Comparison of ENCODE assay signal across 23 cellular contexts in the genomic region with DNA sequence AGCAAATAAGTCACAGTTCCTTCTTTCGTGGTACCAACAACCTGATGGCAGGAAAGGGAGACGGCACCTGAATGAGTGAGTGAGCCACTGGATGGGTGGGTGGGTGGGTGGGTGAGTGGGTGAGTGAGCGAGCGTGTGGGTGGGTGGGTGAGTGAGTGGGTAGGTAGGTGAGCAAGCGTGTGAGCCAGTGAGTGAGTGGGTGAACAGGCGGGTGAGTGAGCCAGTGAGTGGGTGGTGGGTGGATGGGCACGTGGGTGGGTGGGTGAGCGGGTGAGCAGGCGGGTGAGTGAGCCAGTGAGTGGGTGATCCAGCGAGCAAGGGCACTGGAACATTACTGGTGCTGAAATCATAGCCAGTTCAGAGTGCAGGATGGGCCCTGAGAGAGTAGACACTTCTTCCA.
A peak's percentile ranks its signal among the peaks of the same experiment; 100 is the strongest.
DNase-seq lines count a peak whose midpoint lies in the region; ATAC-seq and TF ChIP-seq lines count a peak whose summit lies in the region.
"Had no signal": no experiment of that assay in that cellular context is flagged by ENCODE, and none has a peak within 500 bp of the region (broad histone marks: within the 10 kb centered on the region; RNA-seq: fewer than 3 reads in every experiment).

No MANE protein-coding gene starts in this region.

- H3K27me3 Mint-ChIP-seq in neural crest cell (ENCODE audit: low read depth) = peaks cover 11% of the 10 kb centered on the region
- H3K27me3 Mint-ChIP-seq in CD4-positive, alpha-beta memory T cell = peaks cover 2 to 8% of the 10 kb centered on the region in 2 donors

- TF ChIP-seq CTCF in neural crest cell (conservative IDR thresholded peaks at IDR 0.05) = no peak

- H3K9me3 Mint-ChIP-seq in neural crest cell = no peaks in the 10 kb centered on the region
- H3K9me3 Mint-ChIP-seq in CD4-positive, alpha-beta memory T cell = no peaks in the 10 kb centered on the region
- H3K9me3 Mint-ChIP-seq: CD8-positive, alpha-beta memory T cell had no signal

- H3K4me3 Mint-ChIP-seq in neural crest cell = no peak overlapping the region
- no peak overlapping the region for H3K4me3 Mint-ChIP-seq in CD4-positive, alpha-beta memory T cell
- H3K4me3 Mint-ChIP-seq: B cell; CD8-positive, alpha-beta memory T cell had no signal

- peak; percentile 4 to 51 for DNase-seq in activated CD4-positive, alpha-beta T cell treated with anti-CD3 and anti-CD28 coated beads for 4 hours
- no peak for DNase-seq in activated CD4-positive, alpha-beta T cell treated with anti-CD3 and anti-CD28 coated beads for 48 hours
- DNase-seq in stimulated activated CD8-positive, alpha-beta memory T cell treated with anti-CD3 and anti-CD28 coated beads, Interleukin-7, amount 100 ng/mL, for 4 hours (ENCODE audit: low read depth in 2 of 2) = peak; percentile 7 to 15
- no peak for DNase-seq in stimulated activated CD8-positive, alpha-beta memory T cell treated with anti-CD3 and anti-CD28 coated beads, Interleukin-4, amount 100 ng/mL, for 48 hours
- no peak for DNase-seq in neural crest cell (ENCODE audit: low read depth, low spot score)
- no peak for DNase-seq in CD4-positive, alpha-beta memory T cell
- no peak for DNase-seq in glomerular visceral epithelial cell (ENCODE audit: extremely low spot score)
- DNase-seq: Calu3; CD8-positive, alpha-beta memory T cell; Karpas-422; NCI-H1092; NCI-H1417 treated with DMSO at 0.1 percent for 48 hours; NCI-H2081; NCI-H2171; NCI-H226; NCI-H510A; NCI-H69 had no signal

- no peak overlapping the region for H3K27ac ChIP-seq in CD4-positive, alpha-beta memory T cell (ENCODE audit: low read depth, low read length)
- H3K27ac ChIP-seq: 22Rv1, C4-2B, RWPE1 had no signal

- no peaks in the 10 kb centered on the region for H3K36me3 ChIP-seq in CD4-positive, alpha-beta memory T cell (ENCODE audit: insufficient read depth, low read length)

- no peaks in the 10 kb centered on the region for H3K4me1 ChIP-seq in CD4-positive, alpha-beta memory T cell (ENCODE audit: insufficient read depth, low read length)

- H3K27me3 ChIP-seq in CD4-positive, alpha-beta memory T cell (ENCODE audit: insufficient read depth, low read length) = no peaks in the 10 kb centered on the region

- CTCF ChIA-PET in CD4-positive, alpha-beta memory T cell (lab: Charles Lee; ENCODE audit: partially characterized antibody) = no interaction called here

- peak overlapping the region; percentile 84 for H3K27ac Mint-ChIP-seq in neural crest cell (ENCODE audit: unreplicated experiment)
- no peak overlapping the region for H3K27ac Mint-ChIP-seq in CD4-positive, alpha-beta memory T cell
- H3K27ac Mint-ChIP-seq: B cell; CD8-positive, alpha-beta memory T cell had no signal

- intact Hi-C loops in CD4-positive, alpha-beta memory T cell (cut with micrococcal nuclease) = no loop called here

- no peaks in the 10 kb centered on the region for H3K36me3 Mint-ChIP-seq in neural crest cell (ENCODE audit: low read depth)
- no peaks in the 10 kb centered on the region for H3K36me3 Mint-ChIP-seq in CD4-positive, alpha-beta memory T cell
- H3K36me3 Mint-ChIP-seq: CD8-positive, alpha-beta memory T cell had no signal

- no peak for ATAC-seq in GM19455 (IDR thresholded peaks at IDR 0.05; ENCODE audit: unreplicated experiment)
- ATAC-seq: HepG2 had no signal

- H3K9me3 ChIP-seq in CD4-positive, alpha-beta memory T cell (ENCODE audit: control insufficient read depth in 1 of 2, low read length in 2 of 2) = no peaks in the 10 kb centered on the region

- peaks cover 22% of the 10 kb centered on the region for H3K4me1 Mint-ChIP-seq in neural crest cell
- H3K4me1 Mint-ChIP-seq in CD4-positive, alpha-beta memory T cell = peaks cover 0 to 6% (median 0%) of the 10 kb centered on the region in 4 donors
- H3K4me1 Mint-ChIP-seq: B cell; CD8-positive, alpha-beta memory T cell had no signal

- no peak overlapping the region for H3K4me3 ChIP-seq in CD4-positive, alpha-beta memory T cell (ENCODE audit: low read length in 2 of 2)

- POLR2A ChIA-PET in CD4-positive, alpha-beta memory T cell (lab: Charles Lee; ENCODE audit: partially characterized antibody) = no interaction called here

Comparison
In these comparisons a context has a peak if more than half of its experiments do, and no peak if none do; other contexts are left out.
1. DNase-seq: peak in activated CD4-positive, alpha-beta T cell treated with anti-CD3 and anti-CD28 coated beads for 4 hours (2 of 2) and stimulated activated CD8-positive, alpha-beta memory T cell treated with anti-CD3 and anti-CD28 coated beads, Interleukin-7, amount 100 ng/mL, for 4 hours (2 of 2); none in activated CD4-positive, alpha-beta T cell treated with anti-CD3 and anti-CD28 coated beads for 48 hours (single experiment), stimulated activated CD8-positive, alpha-beta memory T cell treated with anti-CD3 and anti-CD28 coated beads, Interleukin-4, amount 100 ng/mL, for 48 hours (single experiment), neural crest cell (single experiment), CD4-positive, alpha-beta memory T cell (0 of 5) and glomerular visceral epithelial cell (single experiment).